In the genomic region with DNA sequence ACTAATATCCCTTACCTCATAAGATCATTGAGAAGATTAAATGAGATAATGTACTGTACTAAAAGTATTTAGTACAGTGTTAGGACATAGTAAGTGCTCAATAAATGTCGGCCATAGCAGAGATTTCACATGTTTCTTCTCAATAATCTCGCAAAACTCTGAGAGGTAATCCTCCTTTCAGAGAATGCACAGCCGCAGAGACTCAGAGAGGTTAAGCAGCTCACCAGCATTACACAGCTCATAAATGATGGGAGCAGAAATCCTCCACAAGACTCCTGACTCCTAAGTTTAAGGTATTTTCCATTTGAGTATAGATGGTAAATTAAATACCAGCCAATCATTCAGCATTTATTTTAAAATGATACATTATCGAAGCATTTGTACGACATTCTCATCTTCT, we compare ENCODE assay signal across 11 cellular contexts.
"Had no signal": no experiment of that assay in that cellular context is flagged by ENCODE, and none has a peak within 500 bp of the region (broad histone marks: within the 10 kb centered on the region; RNA-seq: fewer than 3 reads in every experiment).

No MANE protein-coding gene starts in this region.

- H3K4me2 ChIP-seq: PC-9 had no signal

- DNase-seq: NCI-H1092, NCI-H1105, NCI-H1436 treated with DMSO at 0.1 percent for 48 hours, NCI-H187 treated with DMSO at 0.1 percent for 48 hours, NCI-H2029, SHP77, SIG-M5 had no signal

- H3K27ac ChIP-seq: PC-9, RWPE1, SJCRH30, SK-N-MC had no signal

- H3K27me3 ChIP-seq: SJCRH30 had no signal

- H3K4me3 ChIP-seq: PC-9, SJCRH30, SK-N-MC had no signal

- H3K9me3 ChIP-seq: SJCRH30 had no signal

- H3K4me1 ChIP-seq: SJCRH30 had no signal

- H2AFZ ChIP-seq: PC-9 had no signal
